Comparison of ENCODE assay signal across 8 cellular contexts in the genomic region with DNA sequence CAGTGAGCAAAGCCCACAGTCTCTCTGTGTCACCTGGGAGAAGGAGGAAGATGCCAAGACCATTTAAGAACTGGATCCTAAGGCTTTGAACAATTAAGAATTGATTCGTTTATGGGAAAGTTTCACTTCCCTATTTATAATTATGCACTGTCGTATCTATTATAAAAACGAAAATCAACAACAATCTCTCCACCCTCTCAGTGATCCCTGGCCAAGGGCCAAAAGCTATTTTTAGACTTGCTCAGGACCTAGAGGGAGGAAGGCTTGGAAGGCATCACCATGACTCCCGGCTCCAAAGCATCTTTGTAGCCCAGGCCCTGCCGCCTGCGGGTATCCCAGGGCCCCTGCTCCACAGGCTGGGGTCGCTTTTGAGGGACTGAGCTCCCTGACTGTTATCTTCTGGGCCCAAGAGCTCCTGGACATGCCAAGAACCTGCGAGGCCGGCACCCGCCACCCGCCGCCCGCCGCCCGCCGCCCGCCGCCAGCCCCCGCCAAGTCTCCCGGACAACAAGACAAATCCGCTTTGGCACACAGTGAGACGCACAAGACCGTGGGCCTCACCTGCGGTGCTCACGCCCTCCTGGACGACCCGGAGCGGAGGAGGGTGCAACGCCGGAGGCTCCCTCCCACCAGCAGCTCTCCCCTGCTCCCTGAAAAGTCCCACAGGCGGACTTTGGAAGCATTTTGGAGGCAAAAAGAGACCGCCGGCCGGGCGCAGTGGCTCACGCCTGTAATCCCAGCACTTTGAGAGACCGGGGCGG. TPM values are rescaled to one million over a fixed set of nuclear protein-coding genes. Genes with fewer than 3 reads are reported as not detected.
DNase-seq lines count a peak whose midpoint lies in the region; ATAC-seq and TF ChIP-seq lines count a peak whose summit lies in the region.

No MANE protein-coding gene starts in this region.

- intact Hi-C loops in Right ventricle myocardium inferior (cut with DNase I) (no loop called here), cardiac septum (cut with DNase I) (no loop called here)
- intact Hi-C loops in naive thymus-derived CD4-positive, alpha-beta T cell (cut with micrococcal nuclease), result no loop called here

- peak; percentile 4 for ATAC-seq in Right ventricle myocardium inferior
- no peak for ATAC-seq in naive thymus-derived CD4-positive, alpha-beta T cell
- ATAC-seq in HG02973 (IDR thresholded peaks at IDR 0.05; ENCODE audit: unreplicated experiment), result no peak

- H3K27ac Mint-ChIP-seq in naive thymus-derived CD4-positive, alpha-beta T cell, result no peak overlapping the region

- H3K4me1 ChIP-seq in naive thymus-derived CD4-positive, alpha-beta T cell (ENCODE audit: control insufficient read depth in 2 of 2, insufficient read depth in 2 of 2, low read length in 2 of 2), result no peaks in the 10 kb centered on the region

- H3K27me3 ChIP-seq in naive thymus-derived CD4-positive, alpha-beta T cell (ENCODE audit: control insufficient read depth in 2 of 2, insufficient read depth in 2 of 2, low read length in 2 of 2), result no peaks in the 10 kb centered on the region

- peaks cover 0 to 13% (median 2%) of the 10 kb centered on the region in 7 donors for H3K4me1 Mint-ChIP-seq in naive thymus-derived CD4-positive, alpha-beta T cell

- H3K9me3 ChIP-seq in naive thymus-derived CD4-positive, alpha-beta T cell (ENCODE audit: control insufficient read depth in 2 of 3, low read length in 3 of 3), result no peaks in the 10 kb centered on the region

- no peaks in the 10 kb centered on the region for H3K9me3 Mint-ChIP-seq in naive thymus-derived CD4-positive, alpha-beta T cell

- CTCF ChIA-PET in naive thymus-derived CD4-positive, alpha-beta T cell (lab: Charles Lee), result no interaction called here

- POLR2A ChIA-PET in naive thymus-derived CD4-positive, alpha-beta T cell (lab: Charles Lee), result no interaction called here

- H3K27ac ChIP-seq in naive thymus-derived CD4-positive, alpha-beta T cell (ENCODE audit: low read depth, low read length), result no peak overlapping the region

- peak overlapping the region; percentile 73 for H3K4me3 ChIP-seq in epithelial cell of esophagus (ENCODE audit: low read length)
- H3K4me3 ChIP-seq in naive thymus-derived CD4-positive, alpha-beta T cell (ENCODE audit: low read length), result no peak overlapping the region

- peak overlapping the region; percentile 36 to 80 (median 64) for H3K4me3 Mint-ChIP-seq in naive thymus-derived CD4-positive, alpha-beta T cell

- H3K36me3 ChIP-seq in naive thymus-derived CD4-positive, alpha-beta T cell (ENCODE audit: control insufficient read depth in 2 of 3, insufficient read depth in 3 of 3, low read length in 3 of 3), result no peaks in the 10 kb centered on the region

- no peak for DNase-seq in Right ventricle myocardium inferior (ENCODE audit: missing footprints)
- DNase-seq in cardiac septum (ENCODE audit: low spot score), result no peak
- peak; percentile 67 for DNase-seq in RPMI8226
- no peak for DNase-seq in epithelial cell of esophagus (ENCODE audit: low read depth)
- peak in 1 of 9 donors; percentile 2 for DNase-seq in naive thymus-derived CD4-positive, alpha-beta T cell
- no peak for DNase-seq in HuH-7.5 (ENCODE audit: low spot score)
- DNase-seq in inferior parietal cortex (ENCODE audit: extremely low spot score), result no peak

- H3K27me3 Mint-ChIP-seq in naive thymus-derived CD4-positive, alpha-beta T cell, result peaks cover 27 to 39% (median 36%) of the 10 kb centered on the region in 5 donors

- no peak for TF ChIP-seq CTCF in epithelial cell of esophagus (IDR thresholded peaks at IDR 0.05; ENCODE audit: insufficient read depth, low read depth, low read length, missing control alignments)

- H3K36me3 Mint-ChIP-seq in naive thymus-derived CD4-positive, alpha-beta T cell, result peaks cover 0 to 3% (median 0%) of the 10 kb centered on the region in 5 donors

RNA-seq across cellular contexts. Expression of a gene that starts 1.2 kb away (rescaled TPM):
- 3.0 TPM for total RNA-seq in Right ventricle myocardium inferior
- 0.67 TPM for total RNA-seq in cardiac septum
- under 1 TPM in 3 of 5 experiments, not detected in 2; 0.16 to 0.58 (median 0.34) TPM for total RNA-seq in naive thymus-derived CD4-positive, alpha-beta T cell
- 1 to 10 TPM in 1 of 2 donors, under 1 TPM in 1; 0.21 to 2.6 TPM for polyA plus RNA-seq in naive thymus-derived CD4-positive, alpha-beta T cell

RNA-seq across cellular contexts. Expression of a gene that starts 17.4 kb away (rescaled TPM):
- 6.5 TPM for total RNA-seq in Right ventricle myocardium inferior
- 5.2 TPM for total RNA-seq in cardiac septum
- total RNA-seq in naive thymus-derived CD4-positive, alpha-beta T cell, result 10 to 100 TPM; 11.2 to 20.0 (median 14.4) TPM
- polyA plus RNA-seq in naive thymus-derived CD4-positive, alpha-beta T cell, result 10 to 100 TPM in 1 of 2 donors, 1 to 10 TPM in 1; 4.6 to 10.6 TPM
